ENCODE assay signal across 14 cellular contexts in genomic region chr9:135925496-135926133, GRCh38. TPM values are rescaled to one million over a fixed set of nuclear protein-coding genes. Genes with fewer than 3 reads are reported as not detected.
DNase-seq lines count a peak whose midpoint lies in the region; ATAC-seq and TF ChIP-seq lines count a peak whose summit lies in the region.
"Had no signal": no experiment of that assay in that cellular context is flagged by ENCODE, and none has a peak within 500 bp of the region (broad histone marks: within the 10 kb centered on the region; RNA-seq: fewer than 3 reads in every experiment).

No MANE protein-coding gene starts in this region.

- no peaks in the 10 kb centered on the region for H4K20me1 ChIP-seq in HCT116 (ENCODE audit: insufficient read depth)

- H3K9me3 ChIP-seq in HCT116 (ENCODE audit: control insufficient read depth in 1 of 2, insufficient read depth in 1 of 2, low read depth in 1 of 2, low read length in 2 of 2) (no peaks in the 10 kb centered on the region), tibial artery (no peaks in the 10 kb centered on the region)

- no peaks in the 10 kb centered on the region for H3K27me3 ChIP-seq in HCT116 (ENCODE audit: insufficient read depth, low read length)
- no peaks in the 10 kb centered on the region for H3K27me3 ChIP-seq in tibial artery

- RAD21 ChIA-PET in HCT116 (lab: Charles Lee; ENCODE audit: low non-redundant PET in 1 of 2, low total read pairs in 2 of 2, uncharacterized antibody in 2 of 2, unreplicated experiment in 2 of 2): no interaction called here

- CTCF ChIA-PET in HCT116 (lab: Charles Lee): no interaction called here

- no TSS peak for BruUV-seq in HCT116 (replicated peaks; lab: Mats Ljungman, UMichigan)

- H3K36me3 ChIP-seq in HCT116 (ENCODE audit: control insufficient read depth in 1 of 2, insufficient read depth in 2 of 2, low read length in 2 of 2): peaks cover 0 to 3% of the 10 kb centered on the region in 2 experiments; a peak in 1 of 4 replicates
- peaks cover 2 to 50% (median 21%) of the 10 kb centered on the region in 3 donors for H3K36me3 ChIP-seq in tibial artery

- ATAC-seq in HCT116: no peak
- ATAC-seq in GM21381 (IDR thresholded peaks at IDR 0.05; ENCODE audit: unreplicated experiment): no peak
- no peak for ATAC-seq in HG03175 (IDR thresholded peaks at IDR 0.05; ENCODE audit: unreplicated experiment)

- H3K27ac ChIP-seq in HCT116 (ENCODE audit: low read depth, low read length) (peak overlapping the region; percentile 17; the same call in 1 of the 2 replicates), tibial artery (no peak overlapping the region)
- H3K27ac ChIP-seq: KMS-11, VCaP had no signal

- TF ChIP-seq POLR2A in HCT116 (IDR thresholded peaks at IDR 0.05; ENCODE audit: borderline replicate concordance, extremely low read depth, insufficient read depth, insufficient read length): no peak

- intact Hi-C loops in HCT116 (cut with micrococcal nuclease): no loop called here
- intact Hi-C loops in tibial artery (cut with DNase I; ENCODE audit: low total_unique reads): no loop called here

- H3K4me1 ChIP-seq in HCT116 (ENCODE audit: control insufficient read depth in 1 of 2, insufficient read depth in 2 of 2, low read length in 2 of 2) (peaks cover 20 to 37% of the 10 kb centered on the region in 2 experiments), tibial artery (peaks cover 0 to 9% (median 3%) of the 10 kb centered on the region in 4 donors)

- TF ChIP-seq RAD21 in HCT116 (IDR thresholded peaks at IDR 0.05; ENCODE audit: low read depth): no peak

- H3K4me3 ChIP-seq in HCT116 (replicated peaks in 1 of 2; ENCODE audit: low read depth in 1 of 2, low read length in 2 of 2) (no peak overlapping the region), tibial artery (no peak overlapping the region)
- H3K4me3 ChIP-seq: lung had no signal

- H2AFZ ChIP-seq in HCT116 (ENCODE audit: low read depth, low read length, poor library complexity, severe bottlenecking): no peak overlapping the region

- H3K9ac ChIP-seq in HCT116 (ENCODE audit: low read length): no peak overlapping the region
- H3K9ac ChIP-seq: KMS-11 had no signal

- TF ChIP-seq CTCF in HCT116 (IDR thresholded peaks at IDR 0.05 in 2 of 3, conservative IDR thresholded peaks at IDR 0.05 in 1 of 3; ENCODE audit: borderline replicate concordance in 1 of 3, insufficient read depth in 1 of 3, low read depth in 2 of 3, low read length in 2 of 3) (no peak), tibial artery (IDR thresholded peaks at IDR 0.05) (no peak)

- no peaks in the 10 kb centered on the region for H3K79me2 ChIP-seq in HCT116 (ENCODE audit: insufficient read depth, low read length)

- POLR2A ChIA-PET in HCT116 (lab: Charles Lee): no interaction called here

- DNase-seq in HCT116 (ENCODE audit: low read depth, low spot score) (no peak), activated T-cell treated with anti-CD3 and anti-CD28 coated beads for 4 hours (peak; percentile 40), iris pigment epithelial cell (ENCODE audit: low read depth) (peak; percentile 36), Kasumi-1 (lab: John Stamatoyannopoulos, UW) (no peak), tibial artery (no peak)
- DNase-seq in stimulated activated CD8-positive, alpha-beta memory T cell treated with anti-CD3 and anti-CD28 coated beads, Interleukin-15, amount 100 ng/mL, for 24 hours (ENCODE audit: low read depth): peak; percentile 33
- DNase-seq: COR-L47, foreskin melanocyte, NCI-H2171 treated with DMSO at 0.1 percent for 48 hours had no signal

- H3K4me2 ChIP-seq in HCT116 (ENCODE audit: low read length): peak overlapping the region; percentile 13; the same call in 1 of the 2 replicates
- H3K4me2 ChIP-seq: KMS-11 had no signal

- H3K9me2 ChIP-seq in HCT116 (ENCODE audit: insufficient read depth): no peaks in the 10 kb centered on the region

TF ChIP-seq in HCT116, 20 proteins besides CTCF, POLR2A, EP300 and RAD21:
- TF ChIP-seq, protein P1, sequence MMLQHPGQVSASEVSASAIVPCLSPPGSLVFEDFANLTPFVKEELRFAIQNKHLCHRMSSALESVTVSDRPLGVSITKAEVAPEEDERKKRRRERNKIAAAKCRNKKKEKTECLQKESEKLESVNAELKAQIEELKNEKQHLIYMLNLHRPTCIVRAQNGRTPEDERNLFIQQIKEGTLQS (IDR thresholded peaks at IDR 0.05): no peak
- no peak for TF ChIP-seq EZH2phosphoT487 (IDR thresholded peaks at IDR 0.05; ENCODE audit: borderline replicate concordance)
- no peak for TF ChIP-seq SRF (IDR thresholded peaks at IDR 0.05; ENCODE audit: low read depth)
- no peak for TF ChIP-seq SIN3A (IDR thresholded peaks at IDR 0.05; ENCODE audit: low read depth)
- no peak for TF ChIP-seq ZNF274 (IDR thresholded peaks at IDR 0.05; ENCODE audit: low read depth, low read length)
- TF ChIP-seq FOSL1 (IDR thresholded peaks at IDR 0.05; ENCODE audit: low read depth): no peak
- TF ChIP-seq YY1 (IDR thresholded peaks at IDR 0.05; ENCODE audit: extremely low read depth, insufficient replicate concordance, low read depth, low read length): no peak
- TF ChIP-seq, protein P2, sequence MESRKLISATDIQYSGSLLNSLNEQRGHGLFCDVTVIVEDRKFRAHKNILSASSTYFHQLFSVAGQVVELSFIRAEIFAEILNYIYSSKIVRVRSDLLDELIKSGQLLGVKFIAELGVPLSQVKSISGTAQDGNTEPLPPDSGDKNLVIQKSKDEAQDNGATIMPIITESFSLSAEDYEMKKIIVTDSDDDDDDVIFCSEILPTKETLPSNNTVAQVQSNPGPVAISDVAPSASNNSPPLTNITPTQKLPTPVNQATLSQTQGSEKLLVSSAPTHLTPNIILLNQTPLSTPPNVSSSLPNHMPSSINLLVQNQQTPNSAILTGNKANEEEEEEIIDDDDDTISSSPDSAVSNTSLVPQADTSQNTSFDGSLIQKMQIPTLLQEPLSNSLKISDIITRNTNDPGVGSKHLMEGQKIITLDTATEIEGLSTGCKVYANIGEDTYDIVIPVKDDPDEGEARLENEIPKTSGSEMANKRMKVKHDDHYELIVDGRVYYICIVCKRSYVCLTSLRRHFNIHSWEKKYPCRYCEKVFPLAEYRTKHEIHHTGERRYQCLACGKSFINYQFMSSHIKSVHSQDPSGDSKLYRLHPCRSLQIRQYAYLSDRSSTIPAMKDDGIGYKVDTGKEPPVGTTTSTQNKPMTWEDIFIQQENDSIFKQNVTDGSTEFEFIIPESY (IDR thresholded peaks at IDR 0.05; ENCODE audit: extremely low read depth, insufficient replicate concordance, low read length): no peak
- TF ChIP-seq, protein P3, sequence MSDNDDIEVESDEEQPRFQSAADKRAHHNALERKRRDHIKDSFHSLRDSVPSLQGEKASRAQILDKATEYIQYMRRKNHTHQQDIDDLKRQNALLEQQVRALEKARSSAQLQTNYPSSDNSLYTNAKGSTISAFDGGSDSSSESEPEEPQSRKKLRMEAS (IDR thresholded peaks at IDR 0.05): no peak
- no peak for TF ChIP-seq REST (IDR thresholded peaks at IDR 0.05; ENCODE audit: low read depth)
- TF ChIP-seq SP1 (IDR thresholded peaks at IDR 0.05; ENCODE audit: low read depth): no peak
- no peak for TF ChIP-seq EZH2 (IDR thresholded peaks at IDR 0.05)
- no peak for TF ChIP-seq POLR2AphosphoS5 (IDR thresholded peaks at IDR 0.05; ENCODE audit: low read depth, low read length)
- no peak for TF ChIP-seq EGR1 (IDR thresholded peaks at IDR 0.05; ENCODE audit: low read depth)
TF ChIP-seq in HCT116: peak in this region for 0.

RNA-seq across cellular contexts. Expression of gene CAMSAP1, which starts 18.3 kb away (rescaled TPM):
- 33.1 TPM for total RNA-seq in HCT116 (2021; ENCODE audit: unreplicated experiment)
- polyA plus RNA-seq in HCT116 (2012): 17.8 and 18.1 TPM in 2 replicates

RNA-seq across cellular contexts. Expression of gene UBAC1, which starts 35.6 kb away (rescaled TPM):
- 54.8 TPM for total RNA-seq in HCT116 (2021; ENCODE audit: unreplicated experiment)
- polyA plus RNA-seq in HCT116 (2012): 37.7 and 48.4 TPM in 2 replicates

Comparison
In these comparisons a context has a peak if more than half of its experiments do, and no peak if none do; other contexts are left out.
1. DNase-seq: peak in activated T-cell treated with anti-CD3 and anti-CD28 coated beads for 4 hours (single experiment), iris pigment epithelial cell (single experiment) and stimulated activated CD8-positive, alpha-beta memory T cell treated with anti-CD3 and anti-CD28 coated beads, Interleukin-15, amount 100 ng/mL, for 24 hours (single experiment); none in HCT116 (single experiment), Kasumi-1 (0 of 2) and tibial artery (0 of 2).